Comparison of ENCODE assay signal across 26 cellular contexts in genomic region chr14:43983721-43984120, GRCh38.
"Had no signal": no experiment of that assay in that cellular context is flagged by ENCODE, and none has a peak within 500 bp of the region (broad histone marks: within the 10 kb centered on the region; RNA-seq: fewer than 3 reads in every experiment).

No MANE protein-coding gene starts in this region.

- H3K4me3 ChIP-seq: MG63, PC-9 had no signal

- H3K9me3 ChIP-seq: MG63 had no signal

- H2AFZ ChIP-seq: PC-9 had no signal

- ATAC-seq: activated CD4-positive, CD25-positive, alpha-beta regulatory T cell treated with anti-CD3 and anti-CD28 coated beads, Interleukin-2, amount 50 U/mL, for 24 hours; activated naive CD8-positive, alpha-beta T cell treated with anti-CD3 and anti-CD28 coated beads, Interleukin-2, amount 50 U/mL, for 24 hours; activated T-cell treated with anti-CD3 and anti-CD28 coated beads, Interleukin-2, amount 50 U/mL, for 4 hours had no signal

- H3K27ac ChIP-seq: brain microvascular endothelial cell, PC-9 had no signal

- DNase-seq: activated CD4-positive, alpha-beta memory T cell treated with anti-CD3 and anti-CD28 coated beads for 36 hours; activated CD4-positive, alpha-beta T cell treated with anti-CD3 and anti-CD28 coated beads for 4 hours; activated CD4-positive, alpha-beta T cell treated with anti-CD3 and anti-CD28 coated beads, Interleukin-2, amount 50 U/mL, for 1 hour; activated CD8-positive, alpha-beta memory T cell treated with anti-CD3 and anti-CD28 coated beads, Interleukin-2, amount 50 U/mL, for 4 hours; activated effector memory CD4-positive, alpha-beta T cell treated with Interleukin-2 at 50 U/mL for 16 hours; activated naive CD4-positive, alpha-beta T cell treated with anti-CD3 and anti-CD28 coated beads, Interleukin-2, amount 10 ng/mL, durations not matched to agents 7 days and 5 days; activated naive CD8-positive, alpha-beta T cell treated with anti-CD3 and anti-CD28 coated beads, Interleukin-2, amount 50 U/mL, for 24 hours; activated T-cell treated with anti-CD3 and anti-CD28 coated beads for 4 hours; activated T-cell treated with anti-CD3 and anti-CD28 coated beads, Interleukin-2, amount 50 U/mL, for 4 hours; anterior cingulate cortex; brain microvascular endothelial cell; central memory CD4-positive, alpha-beta T cell; Kasumi-1; KBM-7; MG63; NCI-H1048; NCI-H1105 treated with DMSO at 0.1 percent for 48 hours; NCI-H1436; NCI-H1694; NCI-H1930; NCI-H2081 treated with DMSO at 0.1 percent for 48 hours; NCI-H345; NCI-H524 treated with DMSO at 0.1 percent for 48 hours; PC-9; Right ventricle myocardium superior had no signal

- H3K27me3 ChIP-seq: brain microvascular endothelial cell, MG63 had no signal

- H3K4me2 ChIP-seq: PC-9 had no signal

- H3K36me3 ChIP-seq: brain microvascular endothelial cell, MG63 had no signal
